In the genomic region with DNA sequence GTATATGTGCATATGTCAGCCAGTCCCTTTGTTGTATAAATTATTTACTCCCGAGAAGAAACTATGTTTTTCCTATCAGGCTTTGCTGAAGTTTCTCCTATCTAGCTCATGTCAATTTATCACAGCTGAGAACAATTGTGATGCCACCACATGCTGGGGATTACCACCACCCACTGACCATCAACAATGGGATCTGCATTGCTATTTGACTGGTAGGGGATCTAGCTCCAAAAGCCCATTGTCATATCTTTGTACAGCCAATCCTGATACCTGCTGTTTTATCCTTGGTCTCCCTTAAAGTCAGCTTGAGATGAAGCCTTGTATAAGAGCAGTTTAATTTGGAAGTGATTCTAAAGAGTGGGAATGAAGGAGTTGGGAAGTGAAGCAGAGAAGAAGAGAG, we compare ENCODE assay signal across 2 cellular contexts.
TF ChIP-seq lines count a peak whose summit lies in the region.

No MANE protein-coding gene starts in this region.

TF ChIP-seq in H1, 55 proteins besides CTCF, POLR2A, EP300 and RAD21 (continued from another document and continues in another):
- TF ChIP-seq, protein P1, sequence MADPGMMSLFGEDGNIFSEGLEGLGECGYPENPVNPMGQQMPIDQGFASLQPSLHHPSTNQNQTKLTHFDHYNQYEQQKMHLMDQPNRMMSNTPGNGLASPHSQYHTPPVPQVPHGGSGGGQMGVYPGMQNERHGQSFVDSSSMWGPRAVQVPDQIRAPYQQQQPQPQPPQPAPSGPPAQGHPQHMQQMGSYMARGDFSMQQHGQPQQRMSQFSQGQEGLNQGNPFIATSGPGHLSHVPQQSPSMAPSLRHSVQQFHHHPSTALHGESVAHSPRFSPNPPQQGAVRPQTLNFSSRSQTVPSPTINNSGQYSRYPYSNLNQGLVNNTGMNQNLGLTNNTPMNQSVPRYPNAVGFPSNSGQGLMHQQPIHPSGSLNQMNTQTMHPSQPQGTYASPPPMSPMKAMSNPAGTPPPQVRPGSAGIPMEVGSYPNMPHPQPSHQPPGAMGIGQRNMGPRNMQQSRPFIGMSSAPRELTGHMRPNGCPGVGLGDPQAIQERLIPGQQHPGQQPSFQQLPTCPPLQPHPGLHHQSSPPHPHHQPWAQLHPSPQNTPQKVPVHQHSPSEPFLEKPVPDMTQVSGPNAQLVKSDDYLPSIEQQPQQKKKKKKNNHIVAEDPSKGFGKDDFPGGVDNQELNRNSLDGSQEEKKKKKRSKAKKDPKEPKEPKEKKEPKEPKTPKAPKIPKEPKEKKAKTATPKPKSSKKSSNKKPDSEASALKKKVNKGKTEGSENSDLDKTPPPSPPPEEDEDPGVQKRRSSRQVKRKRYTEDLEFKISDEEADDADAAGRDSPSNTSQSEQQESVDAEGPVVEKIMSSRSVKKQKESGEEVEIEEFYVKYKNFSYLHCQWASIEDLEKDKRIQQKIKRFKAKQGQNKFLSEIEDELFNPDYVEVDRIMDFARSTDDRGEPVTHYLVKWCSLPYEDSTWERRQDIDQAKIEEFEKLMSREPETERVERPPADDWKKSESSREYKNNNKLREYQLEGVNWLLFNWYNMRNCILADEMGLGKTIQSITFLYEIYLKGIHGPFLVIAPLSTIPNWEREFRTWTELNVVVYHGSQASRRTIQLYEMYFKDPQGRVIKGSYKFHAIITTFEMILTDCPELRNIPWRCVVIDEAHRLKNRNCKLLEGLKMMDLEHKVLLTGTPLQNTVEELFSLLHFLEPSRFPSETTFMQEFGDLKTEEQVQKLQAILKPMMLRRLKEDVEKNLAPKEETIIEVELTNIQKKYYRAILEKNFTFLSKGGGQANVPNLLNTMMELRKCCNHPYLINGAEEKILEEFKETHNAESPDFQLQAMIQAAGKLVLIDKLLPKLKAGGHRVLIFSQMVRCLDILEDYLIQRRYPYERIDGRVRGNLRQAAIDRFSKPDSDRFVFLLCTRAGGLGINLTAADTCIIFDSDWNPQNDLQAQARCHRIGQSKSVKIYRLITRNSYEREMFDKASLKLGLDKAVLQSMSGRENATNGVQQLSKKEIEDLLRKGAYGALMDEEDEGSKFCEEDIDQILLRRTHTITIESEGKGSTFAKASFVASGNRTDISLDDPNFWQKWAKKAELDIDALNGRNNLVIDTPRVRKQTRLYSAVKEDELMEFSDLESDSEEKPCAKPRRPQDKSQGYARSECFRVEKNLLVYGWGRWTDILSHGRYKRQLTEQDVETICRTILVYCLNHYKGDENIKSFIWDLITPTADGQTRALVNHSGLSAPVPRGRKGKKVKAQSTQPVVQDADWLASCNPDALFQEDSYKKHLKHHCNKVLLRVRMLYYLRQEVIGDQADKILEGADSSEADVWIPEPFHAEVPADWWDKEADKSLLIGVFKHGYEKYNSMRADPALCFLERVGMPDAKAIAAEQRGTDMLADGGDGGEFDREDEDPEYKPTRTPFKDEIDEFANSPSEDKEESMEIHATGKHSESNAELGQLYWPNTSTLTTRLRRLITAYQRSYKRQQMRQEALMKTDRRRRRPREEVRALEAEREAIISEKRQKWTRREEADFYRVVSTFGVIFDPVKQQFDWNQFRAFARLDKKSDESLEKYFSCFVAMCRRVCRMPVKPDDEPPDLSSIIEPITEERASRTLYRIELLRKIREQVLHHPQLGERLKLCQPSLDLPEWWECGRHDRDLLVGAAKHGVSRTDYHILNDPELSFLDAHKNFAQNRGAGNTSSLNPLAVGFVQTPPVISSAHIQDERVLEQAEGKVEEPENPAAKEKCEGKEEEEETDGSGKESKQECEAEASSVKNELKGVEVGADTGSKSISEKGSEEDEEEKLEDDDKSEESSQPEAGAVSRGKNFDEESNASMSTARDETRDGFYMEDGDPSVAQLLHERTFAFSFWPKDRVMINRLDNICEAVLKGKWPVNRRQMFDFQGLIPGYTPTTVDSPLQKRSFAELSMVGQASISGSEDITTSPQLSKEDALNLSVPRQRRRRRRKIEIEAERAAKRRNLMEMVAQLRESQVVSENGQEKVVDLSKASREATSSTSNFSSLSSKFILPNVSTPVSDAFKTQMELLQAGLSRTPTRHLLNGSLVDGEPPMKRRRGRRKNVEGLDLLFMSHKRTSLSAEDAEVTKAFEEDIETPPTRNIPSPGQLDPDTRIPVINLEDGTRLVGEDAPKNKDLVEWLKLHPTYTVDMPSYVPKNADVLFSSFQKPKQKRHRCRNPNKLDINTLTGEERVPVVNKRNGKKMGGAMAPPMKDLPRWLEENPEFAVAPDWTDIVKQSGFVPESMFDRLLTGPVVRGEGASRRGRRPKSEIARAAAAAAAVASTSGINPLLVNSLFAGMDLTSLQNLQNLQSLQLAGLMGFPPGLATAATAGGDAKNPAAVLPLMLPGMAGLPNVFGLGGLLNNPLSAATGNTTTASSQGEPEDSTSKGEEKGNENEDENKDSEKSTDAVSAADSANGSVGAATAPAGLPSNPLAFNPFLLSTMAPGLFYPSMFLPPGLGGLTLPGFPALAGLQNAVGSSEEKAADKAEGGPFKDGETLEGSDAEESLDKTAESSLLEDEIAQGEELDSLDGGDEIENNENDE (IDR thresholded peaks at IDR 0.05; ENCODE audit: insufficient replicate concordance, low read length): peak; percentile 96
- TF ChIP-seq TAF1 (IDR thresholded peaks at IDR 0.05; ENCODE audit: low read depth, low read length) (no peak), SP1 (IDR thresholded peaks at IDR 0.05; ENCODE audit: low read depth, low read length) (peak; percentile 62; the same call in 1 of the 2 replicates), CEBPB (IDR thresholded peaks at IDR 0.05; ENCODE audit: low read depth, low read length) (no peak), NANOG (IDR thresholded peaks at IDR 0.05; ENCODE audit: insufficient read depth, low read depth, low read length, poor library complexity, severe bottlenecking) (peak; percentile 95), TEAD4 (IDR thresholded peaks at IDR 0.05; ENCODE audit: low read depth, low read length) (peak; percentile 74), YY1 (IDR thresholded peaks at IDR 0.05; ENCODE audit: low read depth, low read length) (0 out of 2 replicates have a peak, but pooled peaks have one; percentile 22), MAX (IDR thresholded peaks at IDR 0.05) (no peak), TCF12 (IDR thresholded peaks at IDR 0.05; ENCODE audit: low read depth, low read length) (0 out of 2 replicates have a peak, but pooled peaks have one; percentile 25), BCL11A (IDR thresholded peaks at IDR 0.05; ENCODE audit: low read depth in 2 of 2, low read length in 2 of 2) (peak; percentile 82 to 93), HDAC2 (IDR thresholded peaks at IDR 0.05; ENCODE audit: borderline replicate concordance in 1 of 2, low read depth in 2 of 2, low read length in 2 of 2) (peak; percentile 82 to 83; a peak in 2 of 4 replicates)

TF ChIP-seq in SK-N-SH treated with all-trans-retinoic acid at 6 μM for 48 hours, 23 proteins besides CTCF, POLR2A, EP300 and RAD21 (continued from another document):
- TF ChIP-seq ZNF8 (CRISPR knock-in tag; IDR thresholded peaks at IDR 0.05) (no peak), POU6F1 (CRISPR knock-in tag; IDR thresholded peaks at IDR 0.05; ENCODE audit: borderline replicate concordance, low read depth) (no peak), ISL1 (CRISPR knock-in tag; IDR thresholded peaks at IDR 0.05) (no peak), ZFP3 (CRISPR knock-in tag; IDR thresholded peaks at IDR 0.05) (no peak), PATZ1 (CRISPR knock-in tag; IDR thresholded peaks at IDR 0.05; ENCODE audit: borderline replicate concordance) (no peak), ESRRG (CRISPR knock-in tag; IDR thresholded peaks at IDR 0.05) (no peak), PPARA (CRISPR knock-in tag; IDR thresholded peaks at IDR 0.05; ENCODE audit: borderline replicate concordance) (no peak), OSR1 (CRISPR knock-in tag; IDR thresholded peaks at IDR 0.05) (no peak)
